ENCODE assay signal across 9 cellular contexts in genomic region chr16:17396762-17397498, GRCh38.
DNase-seq lines count a peak whose midpoint lies in the region; ATAC-seq, FAIRE-seq and TF ChIP-seq lines count a peak whose summit lies in the region.
"Had no signal": no experiment of that assay in that cellular context is flagged by ENCODE, and none has a peak within 500 bp of the region (broad histone marks: within the 10 kb centered on the region; RNA-seq: fewer than 3 reads in every experiment).

No MANE protein-coding gene starts in this region.

- CTCF ChIA-PET in activated CD8-positive, alpha-beta T cell treated with anti-CD3 and anti-CD28 coated beads, Interleukin-2, amount 10 ng/mL, durations not matched to agents 7 days and 5 days (lab: Charles Lee) = interaction anchor here (1.9 kb wide), 1 partner anchor 20 kb away, joined by 6 read pairs; no protein-coding TSS in a partner anchor
- CTCF ChIA-PET in activated CD8-positive, alpha-beta T cell treated with anti-CD3 and anti-CD28 coated beads for 36 hours (lab: Charles Lee) = interaction anchor here (0.8 kb wide), 1 partner anchor 9 kb away, joined by 3 read pairs; no protein-coding TSS in a partner anchor

- H3K9me3 ChIP-seq in thyroid gland = no peaks in the 10 kb centered on the region

- peak overlapping the region; percentile 5 to 70 (median 43) for H3K27ac ChIP-seq in thyroid gland
- H3K27ac ChIP-seq: C4-2B had no signal

- H3K36me3 Mint-ChIP-seq in activated CD8-positive, alpha-beta T cell treated with anti-CD3 and anti-CD28 coated beads, Interleukin-2, amount 10 ng/mL, durations not matched to agents 7 days and 5 days (ENCODE audit: low read depth) = peaks cover 62% of the 10 kb centered on the region
- H3K36me3 Mint-ChIP-seq in activated CD8-positive, alpha-beta T cell treated with anti-CD3 and anti-CD28 coated beads for 36 hours (ENCODE audit: low read depth) = peaks cover 4% of the 10 kb centered on the region

- ATAC-seq in activated CD8-positive, alpha-beta T cell treated with anti-CD3 and anti-CD28 coated beads, Interleukin-2, amount 10 ng/mL, durations not matched to agents 7 days and 5 days = no peak
- ATAC-seq in activated CD8-positive, alpha-beta T cell treated with anti-CD3 and anti-CD28 coated beads for 36 hours = no peak
- no peak for ATAC-seq in GM21723 (IDR thresholded peaks at IDR 0.05; ENCODE audit: unreplicated experiment)
- ATAC-seq in GM18868 (IDR thresholded peaks at IDR 0.05; ENCODE audit: unreplicated experiment) = no peak

- POLR2A ChIA-PET in activated CD8-positive, alpha-beta T cell treated with anti-CD3 and anti-CD28 coated beads, Interleukin-2, amount 10 ng/mL, durations not matched to agents 7 days and 5 days (lab: Charles Lee) = no interaction called here
- POLR2A ChIA-PET in activated CD8-positive, alpha-beta T cell treated with anti-CD3 and anti-CD28 coated beads for 36 hours (lab: Charles Lee) = interaction anchor here (0.9 kb wide), 1 partner anchor 70 kb away, joined by 4 read pairs; no protein-coding TSS in a partner anchor

- no peak for TF ChIP-seq POLR2A in thyroid gland (IDR thresholded peaks at IDR 0.05)

- H3K4me1 ChIP-seq in thyroid gland = peaks cover 31 to 52% of the 10 kb centered on the region in 2 donors

- no peaks in the 10 kb centered on the region for H3K9me3 Mint-ChIP-seq in activated CD8-positive, alpha-beta T cell treated with anti-CD3 and anti-CD28 coated beads, Interleukin-2, amount 10 ng/mL, durations not matched to agents 7 days and 5 days (ENCODE audit: insufficient read depth)
- H3K9me3 Mint-ChIP-seq in activated CD8-positive, alpha-beta T cell treated with anti-CD3 and anti-CD28 coated beads for 36 hours = peaks cover 5% of the 10 kb centered on the region

- no peak overlapping the region for H3K4me3 Mint-ChIP-seq in activated CD8-positive, alpha-beta T cell treated with anti-CD3 and anti-CD28 coated beads, Interleukin-2, amount 10 ng/mL, durations not matched to agents 7 days and 5 days
- no peak overlapping the region for H3K4me3 Mint-ChIP-seq in activated CD8-positive, alpha-beta T cell treated with anti-CD3 and anti-CD28 coated beads for 36 hours

- no peak for FAIRE-seq in GM19239 (lab: Jason Lieb, UNC)

- DNase-seq in activated CD8-positive, alpha-beta T cell treated with anti-CD3 and anti-CD28 coated beads, Interleukin-2, amount 10 ng/mL, durations not matched to agents 7 days and 5 days = no peak
- no peak for DNase-seq in activated CD8-positive, alpha-beta T cell treated with anti-CD3 and anti-CD28 coated beads for 36 hours
- DNase-seq in SHP77 treated with DMSO at 0.1 percent for 48 hours (lab: John Stamatoyannopoulos, UW) (peak; percentile 65), fibroblast of villous mesenchyme (ENCODE audit: low read depth) (peak; percentile 87), thyroid gland (peak; percentile 74 to 76), GM19239 (ENCODE audit: insufficient read length, low spot score) (no peak)

- TF ChIP-seq CTCF in activated CD8-positive, alpha-beta T cell treated with anti-CD3 and anti-CD28 coated beads for 36 hours (IDR thresholded peaks at IDR 0.05) = no peak
- TF ChIP-seq CTCF in fibroblast of villous mesenchyme (IDR thresholded peaks at IDR 0.05; ENCODE audit: insufficient read depth, low read depth, low read length) (no peak), thyroid gland (IDR thresholded peaks at IDR 0.05) (no peak)

- H3K4me1 Mint-ChIP-seq in activated CD8-positive, alpha-beta T cell treated with anti-CD3 and anti-CD28 coated beads, Interleukin-2, amount 10 ng/mL, durations not matched to agents 7 days and 5 days (ENCODE audit: low read depth) = peaks cover 34% of the 10 kb centered on the region
- peaks cover 23% of the 10 kb centered on the region for H3K4me1 Mint-ChIP-seq in activated CD8-positive, alpha-beta T cell treated with anti-CD3 and anti-CD28 coated beads for 36 hours (ENCODE audit: low read depth)

- intact Hi-C loops in activated CD8-positive, alpha-beta T cell treated with anti-CD3 and anti-CD28 coated beads for 36 hours (cut with micrococcal nuclease) = no loop called here
- intact Hi-C loops in thyroid gland (cut with DNase I) = no loop called here

- H3K36me3 ChIP-seq in thyroid gland = no peaks in the 10 kb centered on the region

- H3K4me3 ChIP-seq in fibroblast of villous mesenchyme (ENCODE audit: low read depth, low read length) (no peak overlapping the region), thyroid gland (replicated peaks in 1 of 3) (no peak overlapping the region)

- peak overlapping the region; percentile 20 for H3K27ac Mint-ChIP-seq in activated CD8-positive, alpha-beta T cell treated with anti-CD3 and anti-CD28 coated beads, Interleukin-2, amount 10 ng/mL, durations not matched to agents 7 days and 5 days
- no peak overlapping the region for H3K27ac Mint-ChIP-seq in activated CD8-positive, alpha-beta T cell treated with anti-CD3 and anti-CD28 coated beads for 36 hours

- no peaks in the 10 kb centered on the region for H3K27me3 ChIP-seq in thyroid gland

- no peaks in the 10 kb centered on the region for H3K27me3 Mint-ChIP-seq in activated CD8-positive, alpha-beta T cell treated with anti-CD3 and anti-CD28 coated beads, Interleukin-2, amount 10 ng/mL, durations not matched to agents 7 days and 5 days (ENCODE audit: low read depth)
- no peaks in the 10 kb centered on the region for H3K27me3 Mint-ChIP-seq in activated CD8-positive, alpha-beta T cell treated with anti-CD3 and anti-CD28 coated beads for 36 hours

- WGBS in thyroid gland, 2 donors = 33 to 35% methylated on average over 14 of the region's 14 CpGs

Comparison
In these comparisons a context has a peak if more than half of its experiments do, and no peak if none do; other contexts are left out.
1. DNase-seq: peak in SHP77 treated with DMSO at 0.1 percent for 48 hours (single experiment), fibroblast of villous mesenchyme (single experiment) and thyroid gland (2 of 2); none in activated CD8-positive, alpha-beta T cell treated with anti-CD3 and anti-CD28 coated beads, Interleukin-2, amount 10 ng/mL, durations not matched to agents 7 days and 5 days (single experiment), activated CD8-positive, alpha-beta T cell treated with anti-CD3 and anti-CD28 coated beads for 36 hours (single experiment) and GM19239 (single experiment).